12 cellular contexts compared by ENCODE assay signal in the genomic region with DNA sequence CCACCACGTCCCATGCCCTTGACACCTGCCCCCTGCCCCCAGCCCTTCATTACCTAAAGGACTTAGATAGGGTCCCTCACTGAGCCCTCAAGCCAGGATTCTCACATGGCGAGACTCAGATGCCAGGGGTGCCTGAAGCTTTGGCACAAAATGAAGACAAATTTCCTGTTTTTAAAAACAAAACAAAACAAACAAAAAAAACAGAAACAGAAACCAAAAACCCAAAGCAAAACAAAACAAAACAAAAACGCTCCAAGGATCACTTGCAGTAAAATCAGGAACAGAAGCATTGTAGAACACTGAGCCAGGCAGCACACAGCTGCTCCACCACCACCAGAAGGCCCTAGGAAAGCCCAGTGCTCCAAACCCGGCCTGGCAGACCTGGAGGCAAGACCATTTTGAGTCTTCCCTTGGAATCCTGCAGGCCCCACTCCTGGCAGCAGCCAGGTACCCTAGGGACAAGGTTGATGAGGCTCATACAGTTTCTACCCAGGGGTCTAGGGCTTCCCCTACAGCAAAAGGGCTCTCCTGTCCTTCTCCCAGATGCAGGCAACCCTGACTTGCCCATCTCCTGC. TPM values are rescaled to one million over a fixed set of nuclear protein-coding genes. Genes with fewer than 3 reads are reported as not detected.
DNase-seq lines count a peak whose midpoint lies in the region; ATAC-seq and TF ChIP-seq lines count a peak whose summit lies in the region.
"Had no signal": no experiment of that assay in that cellular context is flagged by ENCODE, and none has a peak within 500 bp of the region (broad histone marks: within the 10 kb centered on the region; RNA-seq: fewer than 3 reads in every experiment).

No MANE protein-coding gene starts in this region.

- no peak overlapping the region for H3K4me3 ChIP-seq in RWPE2 (ENCODE audit: severe bottlenecking)
- no peak overlapping the region for H3K4me3 ChIP-seq in skin epidermis

- peaks cover 15% of the 10 kb centered on the region for H3K36me3 ChIP-seq in RWPE2 (ENCODE audit: low read depth)

- ATAC-seq in RWPE2 (ENCODE audit: low read depth) (no peak), GM19351 (IDR thresholded peaks at IDR 0.05; ENCODE audit: unreplicated experiment) (no peak)
- ATAC-seq: naive thymus-derived CD4-positive, alpha-beta T cell had no signal

- TF ChIP-seq CTCF in Calu3 (IDR thresholded peaks at IDR 0.05; ENCODE audit: unreplicated experiment) (no peak), RWPE2 (IDR thresholded peaks at IDR 0.05; ENCODE audit: poor library complexity, severe bottlenecking) (no peak), GM10266 (IDR thresholded peaks at IDR 0.05; ENCODE audit: control insufficient read depth, insufficient read depth, low read depth, missing control alignments) (no peak)

- H3K27ac ChIP-seq in RWPE2 (ENCODE audit: poor library complexity, severe bottlenecking) (peak overlapping the region; percentile 91), skin epidermis (peak overlapping the region in 16 of 21 experiments; percentile 7 to 81 (median 56))

- BruUV-seq in Calu3 (replicated peaks; lab: Mats Ljungman, UMichigan): no TSS peak

- intact Hi-C loops in Calu3 (cut with micrococcal nuclease; ENCODE audit: unreplicated experiment): loop anchor here (2.0 kb wide), 1 partner anchor 19 kb away; no protein-coding TSS in a partner anchor

- no peaks in the 10 kb centered on the region for H3K9me3 ChIP-seq in RWPE2 (ENCODE audit: severe bottlenecking)

- H3K36me3 Mint-ChIP-seq in Calu3 (ENCODE audit: insufficient read depth, unreplicated experiment): peaks cover 30% of the 10 kb centered on the region

- no peaks in the 10 kb centered on the region for H3K27me3 ChIP-seq in RWPE2 (ENCODE audit: insufficient read depth, poor library complexity, severe bottlenecking)

- CTCF ChIA-PET in Calu3 (lab: Charles Lee): interaction anchor here (3.9 kb wide), 1 partner anchor 20 kb away, joined by 16 read pairs; the partner anchor contains the start of gene MYO18A

- no peaks in the 10 kb centered on the region for H3K9me3 Mint-ChIP-seq in Calu3 (ENCODE audit: low read depth, unreplicated experiment)
- H3K9me3 Mint-ChIP-seq: stimulated activated naive CD8-positive, alpha-beta T cell treated with anti-CD3 and anti-CD28 coated beads, Interleukin-15, Interleukin-2, amounts not matched to agents 100 ng/mL and 50 ng/mL, for 24 hours had no signal

- peaks cover 79% of the 10 kb centered on the region for H3K4me1 Mint-ChIP-seq in Calu3 (ENCODE audit: low read depth, unreplicated experiment)

- DNase-seq in Calu3 (no peak), RWPE2 (ENCODE audit: low spot score) (no peak), ecto neural progenitor cell (ENCODE audit: low spot score) (peak; percentile 45), NCI-H187 (lab: John Stamatoyannopoulos, UW) (no peak), GM10266 (ENCODE audit: extremely low spot score) (no peak)
- no peak for DNase-seq in activated effector memory CD4-positive, alpha-beta T cell treated with Interleukin-2 at 50 U/mL for 16 hours
- DNase-seq: hippocampal formation; naive thymus-derived CD4-positive, alpha-beta T cell; NCI-H2081 treated with DMSO at 0.1 percent for 48 hours had no signal

- H3K27me3 Mint-ChIP-seq in Calu3 (ENCODE audit: unreplicated experiment): no peaks in the 10 kb centered on the region
- H3K27me3 Mint-ChIP-seq: naive thymus-derived CD4-positive, alpha-beta T cell; stimulated activated naive CD8-positive, alpha-beta T cell treated with anti-CD3 and anti-CD28 coated beads, Interleukin-15, Interleukin-2, amounts not matched to agents 100 ng/mL and 50 ng/mL, for 24 hours had no signal

- H3K4me1 ChIP-seq in RWPE2 (ENCODE audit: insufficient read depth, poor library complexity, severe bottlenecking): peaks cover 44% of the 10 kb centered on the region

- peak overlapping the region; percentile 31 for H3K27ac Mint-ChIP-seq in Calu3 (ENCODE audit: unreplicated experiment)
- H3K27ac Mint-ChIP-seq: stimulated activated naive CD8-positive, alpha-beta T cell treated with anti-CD3 and anti-CD28 coated beads, Interleukin-15, Interleukin-2, amounts not matched to agents 100 ng/mL and 50 ng/mL, for 24 hours had no signal

- H3K4me3 Mint-ChIP-seq in Calu3 (ENCODE audit: low read depth, unreplicated experiment): peak overlapping the region; percentile 45
- H3K4me3 Mint-ChIP-seq: stimulated activated naive CD8-positive, alpha-beta T cell treated with anti-CD3 and anti-CD28 coated beads, Interleukin-15, Interleukin-2, amounts not matched to agents 100 ng/mL and 50 ng/mL, for 24 hours had no signal

RNA-seq across cellular contexts. Expression of gene MYO18A, which starts 20.8 kb away (rescaled TPM):
- 89.9 and 123 TPM in 2 replicates for total RNA-seq in Calu3 (2022)
